ENCODE assay signal across 31 cellular contexts in genomic region chr11:71189768-71190315, GRCh38.
"Had no signal": no experiment of that assay in that cellular context is flagged by ENCODE, and none has a peak within 500 bp of the region (broad histone marks: within the 10 kb centered on the region; RNA-seq: fewer than 3 reads in every experiment).

No MANE protein-coding gene starts in this region.

- ATAC-seq: activated CD8-positive, alpha-beta T cell treated with anti-CD3 and anti-CD28 coated beads, Interleukin-2, amount 10 ng/mL, durations not matched to agents 7 days and 5 days; activated naive CD4-positive, alpha-beta T cell treated with anti-CD3 and anti-CD28 coated beads, Interleukin-2, amount 50 U/mL, for 72 hours; activated naive CD8-positive, alpha-beta T cell treated with anti-CD3 and anti-CD28 coated beads, Interleukin-2, amount 50 U/mL, for 24 hours; Panc1; SK-N-SH treated with all-trans-retinoic acid at 6 μM for 48 hours had no signal

- H3K27me3 ChIP-seq: MG63, SJCRH30 had no signal

- H3K4me1 ChIP-seq: SJCRH30 had no signal

- DNase-seq: activated CD4-positive, alpha-beta T cell treated with anti-CD3 and anti-CD28 coated beads for 48 hours; activated CD4-positive, alpha-beta T cell treated with anti-CD3 and anti-CD28 coated beads, Interleukin-2, amount 50 U/mL, for 4 hours; activated CD4-positive, CD25-positive, alpha-beta regulatory T cell treated with anti-CD3 and anti-CD28 coated beads, Interleukin-2, amount 50 U/mL, for 72 hours; activated CD8-positive, alpha-beta memory T cell treated with anti-CD3 and anti-CD28 coated beads, Interleukin-2, amount 50 U/mL, for 48 hours; activated CD8-positive, alpha-beta T cell treated with anti-CD3 and anti-CD28 coated beads, Interleukin-2, amount 10 ng/mL, durations not matched to agents 7 days and 5 days; activated naive CD4-positive, alpha-beta T cell treated with Interleukin-2 at 50 U/mL for 16 hours; activated naive CD8-positive, alpha-beta T cell treated with anti-CD3 and anti-CD28 coated beads, Interleukin-2, amount 50 U/mL, for 24 hours; activated T-cell treated with anti-CD3 and anti-CD28 coated beads, Interleukin-2, amount 50 U/mL, for 1 hour; amniotic stem cell; MG63; MV-4-11; NCI-H1092 treated with DMSO at 0.1 percent for 48 hours; NCI-H1417 treated with DMSO at 0.1 percent for 48 hours; NCI-H1694; NCI-H2029; NCI-H2107; NCI-H226; NCI-H510A; NCI-H69; NK-92 treated with Interleukin-12 subunit alpha and Interleukin-12 subunit beta, amount 100 ng/mL, for 24 hours; OCI-M1; Right ventricle myocardium superior; RPMI8226; SJCRH30; SW 1271 had no signal

- H3K4me1 Mint-ChIP-seq: activated naive CD8-positive, alpha-beta T cell treated with anti-CD3 and anti-CD28 coated beads, Interleukin-2, amount 50 U/mL, for 24 hours had no signal

- H3K36me3 ChIP-seq: MG63, SJCRH30 had no signal

- H3K4me3 Mint-ChIP-seq: activated CD8-positive, alpha-beta T cell treated with anti-CD3 and anti-CD28 coated beads, Interleukin-2, amount 10 ng/mL, durations not matched to agents 7 days and 5 days; activated naive CD8-positive, alpha-beta T cell treated with anti-CD3 and anti-CD28 coated beads, Interleukin-2, amount 50 U/mL, for 24 hours; brain; T-helper 1 cell treated with Interleukin-12 subunit alpha and Interleukin-12 subunit beta and Interleukin-4 antibody, amounts not matched to agents 30 μg/mL and 1 μg/mL, for 36 hours had no signal

- FAIRE-seq: astrocyte had no signal

- H3K27ac Mint-ChIP-seq: activated CD8-positive, alpha-beta T cell treated with anti-CD3 and anti-CD28 coated beads, Interleukin-2, amount 10 ng/mL, durations not matched to agents 7 days and 5 days; activated naive CD4-positive, alpha-beta T cell treated with anti-CD3 and anti-CD28 coated beads, Interleukin-2, amount 50 U/mL, for 72 hours; activated naive CD8-positive, alpha-beta T cell treated with anti-CD3 and anti-CD28 coated beads, Interleukin-2, amount 50 U/mL, for 24 hours; brain; T-helper 1 cell treated with Interleukin-12 subunit alpha and Interleukin-12 subunit beta and Interleukin-4 antibody, amounts not matched to agents 30 μg/mL and 1 μg/mL, for 36 hours had no signal

- H3K9me3 ChIP-seq: MG63, SJCRH30 had no signal

- H3K27ac ChIP-seq: SJCRH30 had no signal

- H3K27me3 Mint-ChIP-seq: brain had no signal

- H3K4me3 ChIP-seq: MG63, SJCRH30 had no signal

- H3K36me3 Mint-ChIP-seq: activated naive CD4-positive, alpha-beta T cell treated with anti-CD3 and anti-CD28 coated beads, Interleukin-2, amount 50 U/mL, for 72 hours; brain had no signal

- H3K9me3 Mint-ChIP-seq: activated naive CD4-positive, alpha-beta T cell treated with anti-CD3 and anti-CD28 coated beads, Interleukin-2, amount 50 U/mL, for 72 hours; activated naive CD8-positive, alpha-beta T cell treated with anti-CD3 and anti-CD28 coated beads, Interleukin-2, amount 50 U/mL, for 24 hours; T-helper 1 cell treated with Interleukin-12 subunit alpha and Interleukin-12 subunit beta and Interleukin-4 antibody, amounts not matched to agents 30 μg/mL and 1 μg/mL, for 36 hours had no signal
